ENCODE assay signal across 32 cellular contexts in the genomic region with DNA sequence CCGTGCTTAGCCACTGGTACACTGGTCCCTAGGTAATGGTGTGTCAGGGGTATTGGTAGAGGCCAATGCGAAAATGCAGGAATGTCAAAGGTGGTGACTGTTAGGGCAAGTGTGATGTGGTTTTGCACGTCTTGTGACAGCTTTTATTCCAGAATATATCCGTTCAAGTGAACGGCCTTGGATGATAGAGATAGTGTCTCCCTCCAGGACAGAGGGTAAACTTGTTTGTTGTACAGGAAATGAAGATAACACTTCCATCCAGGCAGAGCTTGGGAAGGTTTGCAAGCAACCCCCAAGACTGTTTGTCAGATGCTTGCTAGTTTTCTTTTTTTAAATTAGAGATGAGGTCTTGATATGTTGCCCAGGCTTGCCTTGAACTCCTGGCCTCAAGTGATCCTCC.
"Had no signal": no experiment of that assay in that cellular context is flagged by ENCODE, and none has a peak within 500 bp of the region (broad histone marks: within the 10 kb centered on the region; RNA-seq: fewer than 3 reads in every experiment).

No MANE protein-coding gene starts in this region.

- DNase-seq: Karpas-422, Kasumi-1, KG1, MG63, MM.1S, MV-4-11, NCI-H1048, NCI-H1092, NCI-H1092 treated with DMSO at 0.1 percent for 48 hours, NCI-H1105, NCI-H1105 treated with DMSO at 0.1 percent for 48 hours, NCI-H1417 treated with DMSO at 0.1 percent for 48 hours, NCI-H1436, NCI-H1436 treated with DMSO at 0.1 percent for 48 hours, NCI-H146, NCI-H1694, NCI-H1694 treated with DMSO at 0.1 percent for 48 hours, NCI-H187 treated with DMSO at 0.1 percent for 48 hours, NCI-H1930, NCI-H2029, NCI-H2029 treated with DMSO at 0.1 percent for 48 hours, NCI-H2081, NCI-H2081 treated with DMSO at 0.1 percent for 48 hours, NCI-H2107, NCI-H2171, NCI-H2171 treated with DMSO at 0.1 percent for 48 hours, NCI-H2227 treated with DMSO at 0.1 percent for 48 hours, NCI-H226, NCI-H345, NCI-H446, NCI-H446 treated with DMSO at 0.1 percent for 48 hours had no signal

- H3K27me3 ChIP-seq: MG63 had no signal

- H3K4me2 ChIP-seq: KMS-11 had no signal

- H3K36me3 ChIP-seq: MG63 had no signal

- H3K4me3 ChIP-seq: MG63 had no signal

- H3K9me3 ChIP-seq: MG63 had no signal

- H3K9ac ChIP-seq: KMS-11 had no signal

- H3K27ac ChIP-seq: KMS-11 had no signal
